Comparison of ENCODE assay signal across 1 cellular context in genomic region chr3:17742092-17742836, GRCh38.
TF ChIP-seq lines count a peak whose summit lies in the region.

TBC1D5 (minus strand) TSS chr3:17742631; CDS start chr3:17508570, 234,061 bp downstream.

TF ChIP-seq in HepG2, 621 proteins besides CTCF, POLR2A, EP300 and RAD21 (continued from another document and continues in another):
- TF ChIP-seq ZGPAT (CRISPR knock-in tag; IDR thresholded peaks at IDR 0.05) (peak; percentile 78), ZNF17 (CRISPR knock-in tag; IDR thresholded peaks at IDR 0.05) (peak; percentile 87; the same call in 1 of the 2 replicates), ZBTB10 (CRISPR knock-in tag; IDR thresholded peaks at IDR 0.05; ENCODE audit: borderline replicate concordance) (0 out of 2 replicates have a peak, but pooled peaks have one; percentile 15), PBX3 (CRISPR knock-in tag; IDR thresholded peaks at IDR 0.05; ENCODE audit: borderline replicate concordance) (0 out of 2 replicates have a peak, but pooled peaks have one; percentile 24), FOSL2 (CRISPR knock-in tag; IDR thresholded peaks at IDR 0.05) (no peak; the same call in 1 of the 2 replicates), ZNF746 (CRISPR knock-in tag; IDR thresholded peaks at IDR 0.05) (peak; percentile 29; the same call in 1 of the 2 replicates), MAX (IDR thresholded peaks at IDR 0.05) (peak; percentile 89), ZNF225 (CRISPR knock-in tag; IDR thresholded peaks at IDR 0.05) (no peak), ZNF18 (CRISPR knock-in tag; IDR thresholded peaks at IDR 0.05; ENCODE audit: insufficient replicate concordance) (peak; percentile 43), ASH2L (IDR thresholded peaks at IDR 0.05; ENCODE audit: insufficient read length, low read depth, low read length) (peak; percentile 83), NFYB (CRISPR knock-in tag; IDR thresholded peaks at IDR 0.05) (no peak), PAXIP1 (CRISPR knock-in tag; conservative IDR thresholded peaks at IDR 0.05) (peak; percentile 55; the same call in 1 of the 2 replicates), ZNF609 (CRISPR knock-in tag; IDR thresholded peaks at IDR 0.05; ENCODE audit: borderline replicate concordance) (0 out of 2 replicates have a peak, but pooled peaks have one; percentile 24), ZHX1 (CRISPR knock-in tag; IDR thresholded peaks at IDR 0.05; ENCODE audit: low read depth) (peak; percentile 35; the same call in 1 of the 2 replicates), MED13 (CRISPR knock-in tag; IDR thresholded peaks at IDR 0.05) (0 out of 2 replicates have a peak, but pooled peaks have one; percentile 69), BCLAF1 (IDR thresholded peaks at IDR 0.05) (no peak), ATF1 (CRISPR knock-in tag; IDR thresholded peaks at IDR 0.05) (no peak), GABPB1 (CRISPR knock-in tag; IDR thresholded peaks at IDR 0.05) (peak; percentile 62; the same call in 1 of the 2 replicates), ZNF83 (CRISPR knock-in tag; IDR thresholded peaks at IDR 0.05; ENCODE audit: borderline replicate concordance) (no peak), ERF (CRISPR knock-in tag; IDR thresholded peaks at IDR 0.05) (peak; percentile 65; the same call in 1 of the 2 replicates), ZNF607 (CRISPR knock-in tag; IDR thresholded peaks at IDR 0.05; ENCODE audit: borderline replicate concordance) (peak; percentile 92; the same call in 1 of the 2 replicates), HMGXB4 (CRISPR knock-in tag; IDR thresholded peaks at IDR 0.05; ENCODE audit: borderline replicate concordance in 1 of 2, low read depth in 1 of 2) (peak in 1 of 2 experiments; percentile 73; a peak in 1 of 4 replicates), HOXA9 (CRISPR knock-in tag; IDR thresholded peaks at IDR 0.05; ENCODE audit: borderline replicate concordance) (0 out of 2 replicates have a peak, but pooled peaks have one; percentile 43), DR1 (CRISPR knock-in tag; IDR thresholded peaks at IDR 0.05) (peak; percentile 60; the same call in 1 of the 2 replicates), ZNF768 (CRISPR knock-in tag; IDR thresholded peaks at IDR 0.05) (peak; percentile 87; the same call in 1 of the 2 replicates), ZNF878 (CRISPR knock-in tag; IDR thresholded peaks at IDR 0.05) (no peak; the same call in 1 of the 2 replicates), ZNF589 (CRISPR knock-in tag; conservative IDR thresholded peaks at IDR 0.05) (peak; percentile 58; the same call in 1 of the 2 replicates)
